7 cellular contexts compared by ENCODE assay signal in genomic region chr9:94922691-94923107, GRCh38.
A peak's percentile ranks its signal among the peaks of the same experiment; 100 is the strongest.
DNase-seq lines count a peak whose midpoint lies in the region; ATAC-seq, FAIRE-seq and TF ChIP-seq lines count a peak whose summit lies in the region.

No MANE protein-coding gene starts in this region.

- peak; percentile 12 for FAIRE-seq in HepG2 (lab: Jason Lieb, UNC)

- H3K4me1 ChIP-seq in HepG2 (ENCODE audit: insufficient read depth, low read length), result peaks cover 91% of the 10 kb centered on the region
- peaks cover 3 to 69% (median 30%) of the 10 kb centered on the region in 4 donors for H3K4me1 ChIP-seq in tibial nerve
- no peaks in the 10 kb centered on the region for H3K4me1 ChIP-seq in naive thymus-derived CD4-positive, alpha-beta T cell (ENCODE audit: control insufficient read depth in 2 of 2, insufficient read depth in 2 of 2, low read length in 2 of 2)
- peaks cover 50% of the 10 kb centered on the region for H3K4me1 ChIP-seq in BE2C

- H3K36me3 ChIP-seq in HepG2 (replicated peaks in 1 of 2; ENCODE audit: control insufficient read depth in 1 of 2, insufficient read depth in 2 of 2, low read length in 2 of 2) (no peaks in the 10 kb centered on the region; a peak in 1 of 5 replicates), tibial nerve (peaks cover 0 to 5% (median 0%) of the 10 kb centered on the region in 3 donors), BE2C (peaks cover 5% of the 10 kb centered on the region; the same call in 1 of the 2 replicates)
- H3K36me3 ChIP-seq in naive thymus-derived CD4-positive, alpha-beta T cell (ENCODE audit: control insufficient read depth in 2 of 3, insufficient read depth in 3 of 3, low read length in 3 of 3), result peaks cover 0 to 12% (median 0%) of the 10 kb centered on the region in 3 experiments

- no peaks in the 10 kb centered on the region for H3K9me3 Mint-ChIP-seq in naive thymus-derived CD4-positive, alpha-beta T cell

- ATAC-seq in HepG2 (peak; percentile 56), GM19328 (IDR thresholded peaks at IDR 0.05; ENCODE audit: unreplicated experiment) (no peak)
- no peak for ATAC-seq in naive thymus-derived CD4-positive, alpha-beta T cell

- H2AFZ ChIP-seq in HepG2 (ENCODE audit: low read length), result no peak overlapping the region

- no peak for TF ChIP-seq CTCF in cardiac fibroblast (IDR thresholded peaks at IDR 0.05; ENCODE audit: low read depth, low read length)
- no peak for TF ChIP-seq CTCF in HepG2 (CRISPR knock-in tag; IDR thresholded peaks at IDR 0.05)
- TF ChIP-seq CTCF in tibial nerve (IDR thresholded peaks at IDR 0.05), result no peak
- no peak for TF ChIP-seq CTCF in BE2C (IDR thresholded peaks at IDR 0.05; ENCODE audit: low read depth, low read length)

- no peak for TF ChIP-seq EP300 in HepG2 (IDR thresholded peaks at IDR 0.05; ENCODE audit: low read depth in 2 of 2, low read length in 2 of 2)
- TF ChIP-seq EP300 in HepG2 (CRISPR knock-in tag; IDR thresholded peaks at IDR 0.05; ENCODE audit: borderline replicate concordance), result no peak
- no peak for TF ChIP-seq EP300 in tibial nerve (IDR thresholded peaks at IDR 0.05)

- H3K4me3 ChIP-seq in cardiac fibroblast (replicated peaks in 1 of 2; ENCODE audit: low read depth in 2 of 2, low read length in 2 of 2), result no peak overlapping the region
- peak overlapping the region in 1 of 3 experiments; percentile 45; a peak in 1 of 6 replicates for H3K4me3 ChIP-seq in HepG2 (replicated peaks in 1 of 3; ENCODE audit: insufficient read depth in 1 of 3, low read depth in 2 of 3, low read length in 3 of 3)
- H3K4me3 ChIP-seq in tibial nerve, result peak overlapping the region in 1 of 4 donors; percentile 11
- H3K4me3 ChIP-seq in naive thymus-derived CD4-positive, alpha-beta T cell (ENCODE audit: low read length), result no peak overlapping the region
- H3K4me3 ChIP-seq in BE2C (ENCODE audit: low read depth, low read length), result no peak overlapping the region

- H3K27me3 ChIP-seq in HepG2 (ENCODE audit: control insufficient read depth in 1 of 2, insufficient read depth in 2 of 2, low read length in 2 of 2) (no peaks in the 10 kb centered on the region), tibial nerve (no peaks in the 10 kb centered on the region), BE2C (no peaks in the 10 kb centered on the region)
- no peaks in the 10 kb centered on the region for H3K27me3 ChIP-seq in naive thymus-derived CD4-positive, alpha-beta T cell (ENCODE audit: control insufficient read depth in 2 of 2, insufficient read depth in 2 of 2, low read length in 2 of 2)

- intact Hi-C loops in HepG2 (cut with micrococcal nuclease; ENCODE audit: unreplicated experiment), result loop anchor here (1.0 to 5.0 kb wide), 2 partner anchors 19 to 75 kb away; no protein-coding TSS in a partner anchor
- intact Hi-C loops in naive thymus-derived CD4-positive, alpha-beta T cell (cut with micrococcal nuclease), result no loop called here

- no peaks in the 10 kb centered on the region for H4K20me1 ChIP-seq in HepG2 (ENCODE audit: insufficient read depth, low read length)

- TF ChIP-seq POLR2A in HepG2 (IDR thresholded peaks at IDR 0.05; ENCODE audit: insufficient read depth in 1 of 2, low read depth in 2 of 2, low read length in 2 of 2) (no peak), tibial nerve (IDR thresholded peaks at IDR 0.05) (peak in 1 of 2 donors; percentile 17)

- POLR2A ChIA-PET in HepG2 (lab: Yijun Ruan, JAX), result interaction anchor here (0.7 to 2.3 kb wide), 9 partner anchors 18 to 100 kb away, joined by 3 to 11 read pairs (median 4); no protein-coding TSS in a partner anchor
- POLR2A ChIA-PET in naive thymus-derived CD4-positive, alpha-beta T cell (lab: Charles Lee), result no interaction called here

- 2% methylated on average over 5 of the region's 5 CpGs for WGBS in HepG2 (ENCODE audit: low lambda C conversion rate)
- WGBS in tibial nerve, 2 donors, result 19% methylated on average over 5 of the region's 5 CpGs

- peaks cover 1 to 26% (median 8%) of the 10 kb centered on the region in 5 donors for H3K36me3 Mint-ChIP-seq in naive thymus-derived CD4-positive, alpha-beta T cell

- H3K27ac ChIP-seq in HepG2 (ENCODE audit: extremely low read length, insufficient read depth, low read length) (peak overlapping the region; percentile 84), tibial nerve (peak overlapping the region; percentile 78 to 96 (median 86))
- H3K27ac ChIP-seq in naive thymus-derived CD4-positive, alpha-beta T cell (ENCODE audit: low read depth, low read length), result no peak overlapping the region

- no peak overlapping the region for H3K27ac Mint-ChIP-seq in naive thymus-derived CD4-positive, alpha-beta T cell

- H3K9ac ChIP-seq in HepG2 (ENCODE audit: insufficient read depth, low read depth, low read length), result peak overlapping the region; percentile 65

- no peak overlapping the region for H3K4me3 Mint-ChIP-seq in naive thymus-derived CD4-positive, alpha-beta T cell

- H3K4me1 Mint-ChIP-seq in naive thymus-derived CD4-positive, alpha-beta T cell, result peaks cover 0 to 2% (median 0%) of the 10 kb centered on the region in 7 donors

- CTCF ChIA-PET in HepG2 (lab: Yijun Ruan, JAX; ENCODE audit: low intra/inter-chr PET ratio, low total read pairs), result no interaction called here
- CTCF ChIA-PET in naive thymus-derived CD4-positive, alpha-beta T cell (lab: Charles Lee), result no interaction called here

- H3K9me3 ChIP-seq in HepG2 (ENCODE audit: low read length), result no peaks in the 10 kb centered on the region
- no peaks in the 10 kb centered on the region for H3K9me3 ChIP-seq in tibial nerve
- no peaks in the 10 kb centered on the region for H3K9me3 ChIP-seq in naive thymus-derived CD4-positive, alpha-beta T cell (ENCODE audit: control insufficient read depth in 2 of 3, low read length in 3 of 3)
- no peaks in the 10 kb centered on the region for H3K9me3 ChIP-seq in BE2C

- H3K79me2 ChIP-seq in HepG2 (ENCODE audit: insufficient read depth, low read length), result no peaks in the 10 kb centered on the region

- DNase-seq in NCI-H1105 treated with DMSO at 0.1 percent for 48 hours (lab: John Stamatoyannopoulos, UW) (peak; percentile 65), cardiac fibroblast (ENCODE audit: low read depth in 2 of 2) (peak; percentile 66 to 81), HepG2 (ENCODE audit: low spot score) (peak; percentile 52), tibial nerve (ENCODE audit: low spot score in 2 of 2) (peak in 1 of 2 donors; percentile 60), BE2C (no peak)
- no peak for DNase-seq in naive thymus-derived CD4-positive, alpha-beta T cell

- no peaks in the 10 kb centered on the region for H3K27me3 Mint-ChIP-seq in naive thymus-derived CD4-positive, alpha-beta T cell

- H3K4me2 ChIP-seq in HepG2 (ENCODE audit: low read depth, low read length), result peak overlapping the region; percentile 69

- no peak for TF ChIP-seq RAD21 in HepG2 (CRISPR knock-in tag; IDR thresholded peaks at IDR 0.05)

- no TSS peak for BruUV-seq in HepG2 (replicated peaks; lab: Mats Ljungman, UMichigan)

- in situ Hi-C loops in HepG2 (cut with HindIII; ENCODE audit: extremely low pct_ligation_motif_present, low pct_unique_long_range_greater_than_20kb), result no loop called here

TF ChIP-seq in HepG2, 621 proteins besides CTCF, POLR2A, EP300 and RAD21 (continues in another document):
- TF ChIP-seq ZGPAT (CRISPR knock-in tag; IDR thresholded peaks at IDR 0.05) (0 out of 2 replicates have a peak, but pooled peaks have one; percentile 2), ZNF205 (CRISPR knock-in tag; IDR thresholded peaks at IDR 0.05) (0 out of 2 replicates have a peak, but pooled peaks have one; percentile 16), SAP130 (CRISPR knock-in tag; IDR thresholded peaks at IDR 0.05; ENCODE audit: low read depth) (0 out of 2 replicates have a peak, but pooled peaks have one; percentile 10), SRF (IDR thresholded peaks at IDR 0.05; ENCODE audit: low read depth, low read length) (0 out of 2 replicates have a peak, but pooled peaks have one; percentile 30), ZNF451 (CRISPR knock-in tag; IDR thresholded peaks at IDR 0.05) (no peak), MBNL3 (CRISPR knock-in tag; conservative IDR thresholded peaks at IDR 0.05) (no peak), ZNF607 (CRISPR knock-in tag; IDR thresholded peaks at IDR 0.05; ENCODE audit: borderline replicate concordance) (0 out of 2 replicates have a peak, but pooled peaks have one; percentile 30), RCOR2 (CRISPR knock-in tag; IDR thresholded peaks at IDR 0.05) (no peak), ZSCAN30 (CRISPR knock-in tag; IDR thresholded peaks at IDR 0.05) (no peak), MAFK (conservative IDR thresholded peaks at IDR 0.05 in 1 of 2, IDR thresholded peaks at IDR 0.05 in 1 of 2; ENCODE audit: low read length in 2 of 2) (no peak), KLF6 (CRISPR knock-in tag; IDR thresholded peaks at IDR 0.05) (no peak), CEBPG (CRISPR knock-in tag; IDR thresholded peaks at IDR 0.05) (peak; percentile 18; the same call in 1 of the 2 replicates), SOX6 (IDR thresholded peaks at IDR 0.05) (no peak), SOX6 (CRISPR knock-in tag; IDR thresholded peaks at IDR 0.05) (no peak), ZNF770 (CRISPR knock-in tag; IDR thresholded peaks at IDR 0.05) (no peak)

Comparison
In these comparisons a context has a peak if more than half of its experiments do, and no peak if none do; other contexts are left out.
1. DNase-seq: peak in NCI-H1105 treated with DMSO at 0.1 percent for 48 hours (single experiment), cardiac fibroblast (2 of 2) and HepG2 (single experiment); none in naive thymus-derived CD4-positive, alpha-beta T cell (0 of 9) and BE2C (single experiment).